ENCODE assay signal across 12 cellular contexts in genomic region chr6:155100087-155100486, GRCh38.
A peak's percentile ranks its signal among the peaks of the same experiment; 100 is the strongest.
DNase-seq lines count a peak whose midpoint lies in the region; ATAC-seq and TF ChIP-seq lines count a peak whose summit lies in the region.
"Had no signal": no experiment of that assay in that cellular context is flagged by ENCODE, and none has a peak within 500 bp of the region (broad histone marks: within the 10 kb centered on the region; RNA-seq: fewer than 3 reads in every experiment).

No MANE protein-coding gene starts in this region.

- POLR2A ChIA-PET in HEK293 (lab: Yijun Ruan, JAX), result no interaction called here

- no peaks in the 10 kb centered on the region; a peak in 1 of 3 replicates for H3K36me3 ChIP-seq in HEK293 (ENCODE audit: control insufficient read depth in 2 of 2, insufficient read depth in 1 of 2, low read length in 2 of 2)
- H3K36me3 ChIP-seq in spleen, result no peaks in the 10 kb centered on the region

- no peaks in the 10 kb centered on the region for H3K4me1 ChIP-seq in HEK293 (ENCODE audit: control insufficient read depth, insufficient read depth, low read length)
- H3K4me1 ChIP-seq in spleen, result no peaks in the 10 kb centered on the region

- in situ Hi-C loops in astrocyte of the spinal cord (cut with HindIII; ENCODE audit: low sequenced_read_pairs), result no loop called here

- no peak for TF ChIP-seq POLR2A in spleen (IDR thresholded peaks at IDR 0.05)

- H3K4me3 ChIP-seq in HEK293 (ENCODE audit: low read depth, low read length) (no peak overlapping the region), astrocyte of the spinal cord (ENCODE audit: low read depth, low read length) (no peak overlapping the region), spleen (no peak overlapping the region)
- H3K4me3 ChIP-seq: mucosa of descending colon had no signal

- H3K27ac ChIP-seq in HEK293 (ENCODE audit: extremely low read depth, low read depth, low read length) (no peak overlapping the region), spleen (no peak overlapping the region)

- no peak for ATAC-seq in HG03135 (IDR thresholded peaks at IDR 0.05; ENCODE audit: unreplicated experiment)
- ATAC-seq: mucosa of descending colon, sciatic nerve had no signal

- DNase-seq in NCI-H2029 treated with DMSO at 0.1 percent for 48 hours (lab: John Stamatoyannopoulos, UW), result peak; percentile 35
- peak; percentile 71 for DNase-seq in astrocyte of the spinal cord (ENCODE audit: low read depth, low spot score)
- DNase-seq in pons (ENCODE audit: low spot score), result peak; percentile 14
- no peak for DNase-seq in spleen
- no peak for DNase-seq in activated CD4-positive, alpha-beta T cell treated with anti-CD3 and anti-CD28 coated beads, Interleukin-2, amount 50 U/mL, for 48 hours
- no peak for DNase-seq in SKM-1 treated with dmso at 0.1 percent for 144 hours (lab: John Stamatoyannopoulos, UW; ENCODE audit: unreplicated experiment)
- DNase-seq: Calu3, mucosa of descending colon, NCI-H526 had no signal

- intact Hi-C loops in spleen (cut with DNase I; ENCODE audit: low total_unique reads), result no loop called here

- 79 to 83% (median 82%) methylated on average over 8 of the region's 8 CpGs for WGBS in spleen, 5 donors

- no peaks in the 10 kb centered on the region for H3K27me3 ChIP-seq in spleen (replicated peaks in 1 of 7)

- TF ChIP-seq CTCF in HEK293 (tag by site-specific recombination; IDR thresholded peaks at IDR 0.05) (no peak), astrocyte of the spinal cord (IDR thresholded peaks at IDR 0.05; ENCODE audit: low read depth, low read length) (no peak), spleen (IDR thresholded peaks at IDR 0.05 in 8 of 11, conservative IDR thresholded peaks at IDR 0.05 in 3 of 11) (no peak)

- CTCF ChIA-PET in HEK293 (lab: Yijun Ruan, JAX), result no interaction called here

- H3K9me3 ChIP-seq in HEK293 (ENCODE audit: control insufficient read depth, insufficient read depth, low read depth, low read length) (no peaks in the 10 kb centered on the region), spleen (peaks cover 0 to 7% (median 0%) of the 10 kb centered on the region in 8 donors)
- H3K9me3 ChIP-seq: mucosa of descending colon had no signal

TF ChIP-seq in HEK293, 187 proteins besides CTCF, POLR2A, EP300 and RAD21:
- peak; percentile 52; the same call in 1 of the 2 replicates for TF ChIP-seq OSR2 (tag by site-specific recombination; IDR thresholded peaks at IDR 0.05)
- no peak for TF ChIP-seq ZNF488 (tag by site-specific recombination; IDR thresholded peaks at IDR 0.05)

Comparison
In these comparisons a context has a peak if more than half of its experiments do, and no peak if none do; other contexts are left out.
1. DNase-seq: peak in NCI-H2029 treated with DMSO at 0.1 percent for 48 hours (single experiment), astrocyte of the spinal cord (single experiment) and pons (single experiment); none in spleen (single experiment), activated CD4-positive, alpha-beta T cell treated with anti-CD3 and anti-CD28 coated beads, Interleukin-2, amount 50 U/mL, for 48 hours (0 of 2) and SKM-1 treated with dmso at 0.1 percent for 144 hours (single experiment).